Comparison of ENCODE assay signal across 11 cellular contexts in the genomic region with DNA sequence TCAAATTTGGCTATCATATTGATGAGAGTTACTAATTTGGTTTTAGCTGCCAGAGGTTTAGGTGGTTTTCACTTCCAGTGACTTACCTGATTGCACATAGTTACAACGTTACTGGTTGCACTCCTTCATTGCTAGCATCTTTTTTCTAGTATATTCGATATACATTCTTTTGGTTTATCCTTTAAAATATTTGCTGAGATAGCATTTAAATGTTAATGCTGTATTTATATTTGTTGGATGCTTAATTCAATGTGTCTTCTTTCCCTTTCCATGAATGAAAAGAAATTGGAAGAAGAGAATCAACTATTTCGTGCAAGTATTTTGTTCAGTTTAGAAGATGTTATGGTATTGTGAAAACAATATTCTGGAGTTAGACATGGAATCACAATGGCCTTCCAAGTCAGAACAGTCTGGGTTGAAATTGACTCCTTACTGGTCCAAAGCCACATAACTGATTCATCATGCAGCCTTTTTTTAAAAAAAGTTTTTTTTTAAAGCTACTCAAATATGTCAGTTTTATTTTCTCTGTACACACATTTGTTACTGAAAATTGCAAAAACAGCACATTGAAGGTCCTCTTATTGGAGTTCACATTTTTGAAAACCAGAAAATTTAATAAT. TPM values are rescaled to one million over a fixed set of nuclear protein-coding genes. Genes with fewer than 3 reads are reported as not detected.
DNase-seq lines count a peak whose midpoint lies in the region; ATAC-seq, FAIRE-seq and TF ChIP-seq lines count a peak whose summit lies in the region.
"Had no signal": no experiment of that assay in that cellular context is flagged by ENCODE, and none has a peak within 500 bp of the region (broad histone marks: within the 10 kb centered on the region; RNA-seq: fewer than 3 reads in every experiment).

No MANE protein-coding gene starts in this region.

- H3K9me1 ChIP-seq in keratinocyte (ENCODE audit: control insufficient read depth, extremely low read depth, insufficient read depth, low read length): peaks cover 3% of the 10 kb centered on the region

- no peak for TF ChIP-seq POLR2A in A549 (IDR thresholded peaks at IDR 0.05; ENCODE audit: low read length)

- CTCF ChIA-PET in A549 (lab: Yijun Ruan, JAX): interaction anchor here (0.9 to 1.5 kb wide), 4 partner anchors 9 to 611 kb away, joined by 3 to 4 read pairs (median 4); no protein-coding TSS in a partner anchor

- H3F3A ChIP-seq in GM23248 (ENCODE audit: insufficient read depth): peaks cover 7% of the 10 kb centered on the region; the same call in 1 of the 2 replicates

- TF ChIP-seq EP300 in A549 (IDR thresholded peaks at IDR 0.05): no peak

- H3K27me3 ChIP-seq in GM23248 (replicated peaks; ENCODE audit: insufficient read depth) (no peaks in the 10 kb centered on the region), keratinocyte (ENCODE audit: control insufficient read depth, extremely low read depth, insufficient read depth, low read length) (no peaks in the 10 kb centered on the region), colonic mucosa (no peaks in the 10 kb centered on the region)

- H3K4me3 ChIP-seq in A549 (no peak overlapping the region; the same call in 2 of the 3 replicates), GM23248 (peak overlapping the region; percentile 82), keratinocyte (ENCODE audit: control insufficient read depth in 2 of 3, extremely low read depth in 1 of 3, insufficient read depth in 2 of 3, low read depth in 1 of 3, low read length in 3 of 3) (peak overlapping the region in 2 of 3 experiments; percentile 36 to 94), colonic mucosa (no peak overlapping the region)

- dilution Hi-C loops in keratinocyte (cut with MboI; ENCODE audit: extremely low pct_ligation_motif_present, low sequenced_read_pairs): no loop called here

- POLR2A ChIA-PET in A549 (lab: Yijun Ruan, JAX): no interaction called here

- FAIRE-seq in A549 (lab: Jason Lieb, UNC): no peak
- no peak for FAIRE-seq in keratinocyte (lab: Jason Lieb, UNC)
- FAIRE-seq: D721Med had no signal

- intact Hi-C loops in colonic mucosa (cut with DNase I): loop anchor here (10.0 kb wide), 1 partner anchor 184 kb away; no protein-coding TSS in a partner anchor

- 85% methylated on average over 3 of the region's 3 CpGs for WGBS in A549 (ENCODE audit: missing lambda C conversion rate)
- 17 to 24% methylated on average over 3 of the region's 3 CpGs for WGBS in GM23248 (ENCODE audit: low coverage in 1 of 2, low lambda C conversion rate in 2 of 2, missing lambda C conversion rate in 2 of 2), 2 experiments

- H3K9me2 ChIP-seq in GM23248 (ENCODE audit: insufficient read depth): no peaks in the 10 kb centered on the region

- H3K9me3 ChIP-seq in A549 (no peaks in the 10 kb centered on the region), GM23248 (ENCODE audit: low read depth) (no peaks in the 10 kb centered on the region), keratinocyte (ENCODE audit: control insufficient read depth, low read depth, low read length) (no peaks in the 10 kb centered on the region), colonic mucosa (no peaks in the 10 kb centered on the region)

- H2AFZ ChIP-seq in GM23248 (no peak overlapping the region), keratinocyte (ENCODE audit: control insufficient read depth, low read length) (no peak overlapping the region)

- H3K36me3 ChIP-seq in GM23248 (ENCODE audit: low read depth) (no peaks in the 10 kb centered on the region), keratinocyte (ENCODE audit: control insufficient read depth in 2 of 2, extremely low read depth in 1 of 2, insufficient read depth in 2 of 2, low read length in 2 of 2) (peaks cover 0 to 4% of the 10 kb centered on the region in 2 experiments), colonic mucosa (no peaks in the 10 kb centered on the region)

- H3K4me2 ChIP-seq in A549: peak overlapping the region; percentile 78
- peak overlapping the region; percentile 80 for H3K4me2 ChIP-seq in GM23248 (ENCODE audit: unreplicated experiment)
- H3K4me2 ChIP-seq in keratinocyte (ENCODE audit: control insufficient read depth, extremely low read depth, insufficient read depth, low read depth, low read length): peak overlapping the region; percentile 89

- TF ChIP-seq CTCF in A549 (IDR thresholded peaks at IDR 0.05): no peak
- no peak for TF ChIP-seq CTCF in keratinocyte (optimal IDR thresholded peaks at IDR 0.05 in 1 of 3, IDR thresholded peaks at IDR 0.05 in 1 of 3, conservative IDR thresholded peaks at IDR 0.05 in 1 of 3; ENCODE audit: extremely low read depth in 1 of 3, insufficient read depth in 2 of 3, low read length in 3 of 3)
- no peak for TF ChIP-seq CTCF in colonic mucosa (IDR thresholded peaks at IDR 0.05)

- H3K79me2 ChIP-seq in GM23248 (ENCODE audit: insufficient read depth): peaks cover 65% of the 10 kb centered on the region
- peaks cover 80% of the 10 kb centered on the region for H3K79me2 ChIP-seq in keratinocyte (ENCODE audit: control insufficient read depth, insufficient read depth, low read length)

- no peak for TF ChIP-seq RAD21 in A549 (conservative IDR thresholded peaks at IDR 0.05 in 1 of 2, IDR thresholded peaks at IDR 0.05 in 1 of 2)

- H3K9ac ChIP-seq in GM23248: 0 out of 2 replicates have a peak overlapping the region, but pooled peaks have one; percentile 83
- no peak overlapping the region for H3K9ac ChIP-seq in keratinocyte (ENCODE audit: control insufficient read depth, extremely low read depth, insufficient read depth, low read length)
- no peak overlapping the region for H3K9ac ChIP-seq in colonic mucosa (ENCODE audit: low read depth in 2 of 2, low read length in 2 of 2)

- H3K4me1 ChIP-seq in A549 (peaks cover 24% of the 10 kb centered on the region), GM23248 (ENCODE audit: insufficient read depth) (peaks cover 18% of the 10 kb centered on the region), keratinocyte (ENCODE audit: control insufficient read depth, extremely low read depth, insufficient read depth, low read length) (peaks cover 13% of the 10 kb centered on the region), colonic mucosa (peaks cover 4% of the 10 kb centered on the region)

- H4K20me1 ChIP-seq in GM23248 (ENCODE audit: insufficient read depth) (no peaks in the 10 kb centered on the region), keratinocyte (ENCODE audit: control insufficient read depth, extremely low read depth, insufficient read depth, low read length) (no peaks in the 10 kb centered on the region)

- H3K27ac ChIP-seq in A549 (peak overlapping the region in 1 of 2 experiments; percentile 99; a peak in 3 of 6 replicates), GM23248 (peak overlapping the region; percentile 68), keratinocyte (ENCODE audit: control insufficient read depth, insufficient read depth, low read length) (peak overlapping the region; percentile 13), colonic mucosa (no peak overlapping the region)

- DNase-seq in A549 (ENCODE audit: low read depth in 1 of 2, low spot score in 1 of 2) (no peak), GM23248 (peak; percentile 74), amniotic epithelial cell (ENCODE audit: low read depth) (peak; percentile 10), keratinocyte (ENCODE audit: low read depth, low spot score) (no peak), NCI-H1930 (lab: John Stamatoyannopoulos, UW) (no peak), RKO (ENCODE audit: low spot score) (no peak), colonic mucosa (no peak)
- DNase-seq: NCI-H226, occipital lobe had no signal

- ATAC-seq in A549: no peak
- ATAC-seq in GM21515 (IDR thresholded peaks at IDR 0.05; ENCODE audit: unreplicated experiment): no peak

- in situ Hi-C loops in GM23248 (cut with MboI): loop anchor here (10.0 kb wide), 1 partner anchor 184 kb away; no protein-coding TSS in a partner anchor

TF ChIP-seq in A549, 52 proteins besides CTCF, POLR2A, EP300 and RAD21:
- TF ChIP-seq, protein P1, sequence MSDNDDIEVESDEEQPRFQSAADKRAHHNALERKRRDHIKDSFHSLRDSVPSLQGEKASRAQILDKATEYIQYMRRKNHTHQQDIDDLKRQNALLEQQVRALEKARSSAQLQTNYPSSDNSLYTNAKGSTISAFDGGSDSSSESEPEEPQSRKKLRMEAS (IDR thresholded peaks at IDR 0.05): no peak
- no peak for TF ChIP-seq KDM5A (IDR thresholded peaks at IDR 0.05)
- no peak for TF ChIP-seq MYC (IDR thresholded peaks at IDR 0.05; ENCODE audit: borderline replicate concordance, low read length)
- peak; percentile 94 for TF ChIP-seq MAFK (IDR thresholded peaks at IDR 0.05; ENCODE audit: partially characterized antibody)

RNA-seq across cellular contexts. Expression of a gene that starts 2.2 kb away (rescaled TPM):
- polyA plus RNA-seq in A549 (2011; rRNA removed): 83.4 and 83.9 TPM in 2 replicates
- 22.9 and 27.4 TPM in 2 replicates for polyA plus RNA-seq in A549 (2012; cell fraction: cytosol; rRNA removed)
- 14.4 and 26.1 TPM in 2 replicates for polyA plus RNA-seq in A549 (2012; cell fraction: nucleus; rRNA removed)
- polyA plus RNA-seq in A549 (2017; fragmentation: RNase III; extraction: RNeasy Plus Mini Kit Qiagen cat#74134 plus additional on column Dnase treatment): 47.8 to 54.6 TPM (median 51.6 TPM) in 3 replicates
- 40.2 and 44.0 TPM in 2 replicates for polyA minus RNA-seq in A549 (2011; rRNA and poly(A)+ RNA removed)
- 95.3 and 95.6 TPM in 2 replicates for total RNA-seq in GM23248 (2014; rRNA removed; shearing (Covaris generic))
- 56.9 and 58.4 TPM in 2 replicates for polyA plus RNA-seq in GM23248 (2016; fragmentation: Nextera tagmentation; extraction: Ambion mirVana)
- polyA plus RNA-seq in keratinocyte: 47.3 to 68.8 TPM (median 61.2 TPM) in 3 replicates
- polyA plus RNA-seq in keratinocyte (2011; ENCODE audit: low read depth): 52.2 TPM
- polyA plus RNA-seq in keratinocyte (2011; cell fraction: cytosol; rRNA removed): 36.8 and 68.0 TPM in 2 replicates
- 58.1 and 64.7 TPM in 2 replicates for polyA plus RNA-seq in keratinocyte (2011; cell fraction: nucleus; rRNA removed)
- polyA plus RNA-seq in keratinocyte (2012; ENCODE audit: low replicate concordance): 26.9 and 39.7 TPM in 2 replicates
- 22.0 to 87.4 TPM (median 44.9 TPM) in 3 replicates for polyA minus RNA-seq in keratinocyte
- 37.2 TPM for polyA minus RNA-seq in keratinocyte (2011; cell fraction: cytosol; rRNA and poly(A)+ RNA removed)
- polyA minus RNA-seq in keratinocyte (2011; cell fraction: nucleus; rRNA and poly(A)+ RNA removed): 24.1 and 54.7 TPM in 2 replicates
- total RNA-seq in colonic mucosa: 10 to 100 TPM; 51.4 to 68.0 TPM

Comparison
In these comparisons a context has a peak if more than half of its experiments do, and no peak if none do; other contexts are left out.
1. DNase-seq: peak in GM23248 (single experiment) and amniotic epithelial cell (single experiment); none in A549 (0 of 2), keratinocyte (single experiment), NCI-H1930 (0 of 2), RKO (single experiment) and colonic mucosa (single experiment).
2. H3K4me3 ChIP-seq: peak in GM23248 (single experiment) and keratinocyte (2 of 3); none in A549 (single experiment) and colonic mucosa (single experiment).
3. Peak in every context shown above with its lines, with median percentiles within 50 percentile points of each other: H3K4me2 ChIP-seq.